1 cellular context compared by ENCODE assay signal in the genomic region with DNA sequence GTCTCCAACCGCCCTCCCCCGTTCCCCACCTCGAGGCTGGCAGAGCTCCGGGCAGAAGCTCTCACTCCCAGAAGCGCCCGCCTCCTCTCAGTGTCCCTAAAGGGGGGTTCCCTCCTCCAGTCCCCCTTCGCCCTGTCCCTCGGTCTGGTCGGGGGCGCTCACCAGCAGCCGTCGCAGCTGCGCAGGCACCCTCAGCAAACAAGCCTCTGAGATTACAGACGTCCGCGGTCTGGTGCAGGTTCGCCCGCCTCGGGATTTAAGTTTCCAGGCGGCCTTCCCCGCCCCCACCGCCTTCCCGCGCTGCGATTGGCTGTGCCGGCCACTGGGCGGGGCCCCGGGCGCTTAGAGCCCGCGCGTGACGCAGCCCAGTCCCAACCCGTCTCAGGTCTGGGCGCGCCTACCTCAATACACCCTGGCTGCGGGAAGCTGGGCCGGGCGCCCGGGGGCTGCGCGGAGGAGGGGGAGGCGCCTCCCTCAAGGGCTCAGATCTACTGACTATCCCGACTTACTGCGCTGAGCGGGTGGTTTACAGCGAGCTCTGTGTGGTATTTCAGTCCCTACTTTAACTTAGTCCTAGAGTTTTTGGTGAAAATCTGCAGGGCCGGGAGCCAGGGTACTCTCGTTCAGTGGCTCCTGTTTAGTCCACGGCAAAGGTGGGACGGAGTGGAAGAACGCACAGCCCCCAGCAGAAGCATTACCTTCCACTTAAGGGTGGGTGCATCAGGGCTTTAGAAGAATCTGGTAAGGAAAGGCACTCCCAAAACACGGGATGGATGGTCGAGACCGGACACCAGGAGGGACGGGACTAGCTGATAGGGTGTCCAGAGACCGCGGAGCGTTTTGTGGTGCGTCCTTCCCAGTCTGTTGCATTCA.
TF ChIP-seq lines count a peak whose summit lies in the region.

A gene (minus strand): TSS at position 234 of the 873 bp plus-strand sequence. CDS start 1,099 bp downstream, outside the sequence.

TF ChIP-seq in GM23338, 12 proteins besides CTCF, POLR2A, EP300 and RAD21 (continued from another document):
- TF ChIP-seq, protein P1, sequence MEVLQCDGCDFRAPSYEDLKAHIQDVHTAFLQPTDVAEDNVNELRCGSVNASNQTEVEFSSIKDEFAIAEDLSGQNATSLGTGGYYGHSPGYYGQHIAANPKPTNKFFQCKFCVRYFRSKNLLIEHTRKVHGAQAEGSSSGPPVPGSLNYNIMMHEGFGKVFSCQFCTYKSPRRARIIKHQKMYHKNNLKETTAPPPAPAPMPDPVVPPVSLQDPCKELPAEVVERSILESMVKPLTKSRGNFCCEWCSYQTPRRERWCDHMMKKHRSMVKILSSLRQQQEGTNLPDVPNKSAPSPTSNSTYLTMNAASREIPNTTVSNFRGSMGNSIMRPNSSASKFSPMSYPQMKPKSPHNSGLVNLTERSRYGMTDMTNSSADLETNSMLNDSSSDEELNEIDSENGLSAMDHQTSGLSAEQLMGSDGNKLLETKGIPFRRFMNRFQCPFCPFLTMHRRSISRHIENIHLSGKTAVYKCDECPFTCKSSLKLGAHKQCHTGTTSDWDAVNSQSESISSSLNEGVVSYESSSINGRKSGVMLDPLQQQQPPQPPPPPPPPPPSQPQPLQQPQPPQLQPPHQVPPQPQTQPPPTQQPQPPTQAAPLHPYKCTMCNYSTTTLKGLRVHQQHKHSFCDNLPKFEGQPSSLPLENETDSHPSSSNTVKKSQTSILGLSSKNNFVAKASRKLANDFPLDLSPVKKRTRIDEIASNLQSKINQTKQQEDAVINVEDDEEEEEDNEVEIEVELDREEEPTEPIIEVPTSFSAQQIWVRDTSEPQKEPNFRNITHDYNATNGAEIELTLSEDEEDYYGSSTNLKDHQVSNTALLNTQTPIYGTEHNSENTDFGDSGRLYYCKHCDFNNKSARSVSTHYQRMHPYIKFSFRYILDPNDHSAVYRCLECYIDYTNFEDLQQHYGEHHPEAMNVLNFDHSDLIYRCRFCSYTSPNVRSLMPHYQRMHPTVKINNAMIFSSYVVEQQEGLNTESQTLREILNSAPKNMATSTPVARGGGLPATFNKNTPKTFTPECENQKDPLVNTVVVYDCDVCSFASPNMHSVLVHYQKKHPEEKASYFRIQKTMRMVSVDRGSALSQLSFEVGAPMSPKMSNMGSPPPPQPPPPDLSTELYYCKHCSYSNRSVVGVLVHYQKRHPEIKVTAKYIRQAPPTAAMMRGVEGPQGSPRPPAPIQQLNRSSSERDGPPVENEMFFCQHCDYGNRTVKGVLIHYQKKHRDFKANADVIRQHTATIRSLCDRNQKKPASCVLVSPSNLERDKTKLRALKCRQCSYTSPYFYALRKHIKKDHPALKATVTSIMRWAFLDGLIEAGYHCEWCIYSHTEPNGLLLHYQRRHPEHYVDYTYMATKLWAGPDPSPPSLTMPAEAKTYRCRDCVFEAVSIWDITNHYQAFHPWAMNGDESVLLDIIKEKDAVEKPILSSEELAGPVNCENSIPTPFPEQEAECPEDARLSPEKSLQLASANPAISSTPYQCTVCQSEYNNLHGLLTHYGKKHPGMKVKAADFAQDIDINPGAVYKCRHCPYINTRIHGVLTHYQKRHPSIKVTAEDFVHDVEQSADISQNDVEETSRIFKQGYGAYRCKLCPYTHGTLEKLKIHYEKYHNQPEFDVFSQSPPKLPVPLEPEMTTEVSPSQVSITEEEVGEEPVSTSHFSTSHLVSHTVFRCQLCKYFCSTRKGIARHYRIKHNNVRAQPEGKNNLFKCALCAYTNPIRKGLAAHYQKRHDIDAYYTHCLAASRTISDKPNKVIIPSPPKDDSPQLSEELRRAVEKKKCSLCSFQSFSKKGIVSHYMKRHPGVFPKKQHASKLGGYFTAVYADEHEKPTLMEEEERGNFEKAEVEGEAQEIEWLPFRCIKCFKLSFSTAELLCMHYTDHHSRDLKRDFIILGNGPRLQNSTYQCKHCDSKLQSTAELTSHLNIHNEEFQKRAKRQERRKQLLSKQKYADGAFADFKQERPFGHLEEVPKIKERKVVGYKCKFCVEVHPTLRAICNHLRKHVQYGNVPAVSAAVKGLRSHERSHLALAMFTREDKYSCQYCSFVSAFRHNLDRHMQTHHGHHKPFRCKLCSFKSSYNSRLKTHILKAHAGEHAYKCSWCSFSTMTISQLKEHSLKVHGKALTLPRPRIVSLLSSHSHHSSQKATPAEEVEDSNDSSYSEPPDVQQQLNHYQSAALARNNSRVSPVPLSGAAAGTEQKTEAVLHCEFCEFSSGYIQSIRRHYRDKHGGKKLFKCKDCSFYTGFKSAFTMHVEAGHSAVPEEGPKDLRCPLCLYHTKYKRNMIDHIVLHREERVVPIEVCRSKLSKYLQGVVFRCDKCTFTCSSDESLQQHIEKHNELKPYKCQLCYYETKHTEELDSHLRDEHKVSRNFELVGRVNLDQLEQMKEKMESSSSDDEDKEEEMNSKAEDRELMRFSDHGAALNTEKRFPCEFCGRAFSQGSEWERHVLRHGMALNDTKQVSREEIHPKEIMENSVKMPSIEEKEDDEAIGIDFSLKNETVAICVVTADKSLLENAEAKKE (CRISPR knock-in tag; IDR thresholded peaks at IDR 0.05) = no peak
- TF ChIP-seq CREB1 (CRISPR knock-in tag; IDR thresholded peaks at IDR 0.05; ENCODE audit: low read depth) = peak; percentile 72
- TF ChIP-seq ZNF114 (CRISPR knock-in tag; IDR thresholded peaks at IDR 0.05) = no peak
- TF ChIP-seq STAT1 (IDR thresholded peaks at IDR 0.05; ENCODE audit: unreplicated experiment) = no peak
- TF ChIP-seq, protein P2, sequence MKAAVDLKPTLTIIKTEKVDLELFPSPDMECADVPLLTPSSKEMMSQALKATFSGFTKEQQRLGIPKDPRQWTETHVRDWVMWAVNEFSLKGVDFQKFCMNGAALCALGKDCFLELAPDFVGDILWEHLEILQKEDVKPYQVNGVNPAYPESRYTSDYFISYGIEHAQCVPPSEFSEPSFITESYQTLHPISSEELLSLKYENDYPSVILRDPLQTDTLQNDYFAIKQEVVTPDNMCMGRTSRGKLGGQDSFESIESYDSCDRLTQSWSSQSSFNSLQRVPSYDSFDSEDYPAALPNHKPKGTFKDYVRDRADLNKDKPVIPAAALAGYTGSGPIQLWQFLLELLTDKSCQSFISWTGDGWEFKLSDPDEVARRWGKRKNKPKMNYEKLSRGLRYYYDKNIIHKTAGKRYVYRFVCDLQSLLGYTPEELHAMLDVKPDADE (IDR thresholded peaks at IDR 0.05) = 0 out of 2 replicates have a peak, but pooled peaks have one; percentile 29
